In the genomic region with DNA sequence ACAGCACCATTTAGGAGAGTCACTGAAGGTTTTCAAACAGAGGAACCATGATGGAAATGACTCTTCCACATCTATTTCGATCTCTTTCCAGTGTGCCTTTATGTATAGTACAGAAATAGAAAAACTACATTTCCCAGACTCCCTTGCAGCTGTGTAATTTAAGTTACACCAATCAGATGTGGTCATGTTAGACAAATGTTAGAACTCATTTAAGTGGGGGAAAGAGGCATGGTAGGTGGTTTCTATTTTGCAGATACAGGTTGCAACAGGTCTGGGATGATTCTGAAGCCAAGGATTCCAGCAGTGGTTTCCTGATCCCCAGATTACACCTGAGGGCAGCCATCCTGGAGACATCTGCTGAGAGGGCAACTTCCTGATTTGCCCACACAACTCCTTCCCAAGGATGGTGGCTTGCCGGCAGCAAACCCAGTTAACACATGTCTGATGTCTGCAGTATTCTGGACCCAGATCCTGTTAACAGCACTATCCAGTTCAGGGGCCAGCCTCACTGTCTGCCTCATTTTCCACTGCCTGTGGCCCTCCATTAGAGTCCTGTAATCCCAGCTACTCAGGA, we compare ENCODE assay signal across 10 cellular contexts. TPM values are rescaled to one million over a fixed set of nuclear protein-coding genes. Genes with fewer than 3 reads are reported as not detected.
DNase-seq lines count a peak whose midpoint lies in the region; ATAC-seq and TF ChIP-seq lines count a peak whose summit lies in the region.
"Had no signal": no experiment of that assay in that cellular context is flagged by ENCODE, and none has a peak within 500 bp of the region (broad histone marks: within the 10 kb centered on the region; RNA-seq: fewer than 3 reads in every experiment).

No MANE protein-coding gene starts in this region.

- peaks cover 1% of the 10 kb centered on the region for H3K4me1 Mint-ChIP-seq in activated CD8-positive, alpha-beta memory T cell treated with anti-CD3 and anti-CD28 coated beads, Interleukin-2, amount 10 ng/mL, durations not matched to agents 7 days and 5 days

- in situ Hi-C loops in transverse colon (cut with MboI; ENCODE audit: low pct_ligation_motif_present in 1 of 4, low pct_unique_long_range_greater_than_20kb in 1 of 4, low sequenced_read_pairs in 3 of 4), result no loop called here

- no peaks in the 10 kb centered on the region for H3K9me3 Mint-ChIP-seq in activated CD8-positive, alpha-beta memory T cell treated with anti-CD3 and anti-CD28 coated beads, Interleukin-2, amount 10 ng/mL, durations not matched to agents 7 days and 5 days (ENCODE audit: low read depth)
- H3K9me3 Mint-ChIP-seq: activated naive CD4-positive, alpha-beta T cell treated with anti-CD3 and anti-CD28 coated beads, Interleukin-2, amount 10 ng/mL, durations not matched to agents 7 days and 5 days had no signal

- no peaks in the 10 kb centered on the region for H3K36me3 ChIP-seq in SU-DHL-6 (ENCODE audit: low read length)
- H3K36me3 ChIP-seq in hepatocyte (replicated peaks; ENCODE audit: insufficient read depth, low read depth), result no peaks in the 10 kb centered on the region
- no peaks in the 10 kb centered on the region for H3K36me3 ChIP-seq in transverse colon
- H3K36me3 ChIP-seq in WERI-Rb-1, result no peaks in the 10 kb centered on the region
- H3K36me3 ChIP-seq: BLaER1 had no signal

- H3K4me1 ChIP-seq in hepatocyte (ENCODE audit: insufficient read depth), result peaks cover 16% of the 10 kb centered on the region
- H3K4me1 ChIP-seq in transverse colon, result peaks cover 9 to 23% (median 16%) of the 10 kb centered on the region in 4 donors

- H3K4me2 ChIP-seq in SU-DHL-6 (ENCODE audit: low read depth, low read length, poor library complexity, severe bottlenecking), result no peak overlapping the region
- H3K4me2 ChIP-seq in hepatocyte, result no peak overlapping the region
- H3K4me2 ChIP-seq: BLaER1 had no signal

- H3K4me3 ChIP-seq in SU-DHL-6 (ENCODE audit: insufficient read depth, low read length, poor library complexity, severe bottlenecking), result no peak overlapping the region
- H3K4me3 ChIP-seq in hepatocyte, result no peak overlapping the region
- no peak overlapping the region for H3K4me3 ChIP-seq in transverse colon
- H3K4me3 ChIP-seq in WERI-Rb-1 (ENCODE audit: low read depth, low read length), result no peak overlapping the region
- H3K4me3 ChIP-seq: BLaER1 had no signal

- 73% methylated on average over 2 of the region's 2 CpGs for WGBS in hepatocyte (ENCODE audit: low lambda C conversion rate, missing lambda C conversion rate)
- WGBS in transverse colon (ENCODE audit: low coverage in 1 of 2), 2 donors, result 74% methylated on average over 2 of the region's 2 CpGs; no CpG with 5 or more reads in 1 of the 2 donors

- no peaks in the 10 kb centered on the region for H3K27me3 ChIP-seq in SU-DHL-6 (ENCODE audit: low read length)
- H3K27me3 ChIP-seq in hepatocyte, result no peaks in the 10 kb centered on the region
- H3K27me3 ChIP-seq in transverse colon, result no peaks in the 10 kb centered on the region
- H3K27me3 ChIP-seq in WERI-Rb-1 (ENCODE audit: insufficient read depth, low read depth, severe bottlenecking), result peaks cover 3% of the 10 kb centered on the region
- H3K27me3 ChIP-seq: BLaER1 had no signal

- no peaks in the 10 kb centered on the region for H3K36me3 Mint-ChIP-seq in activated CD8-positive, alpha-beta memory T cell treated with anti-CD3 and anti-CD28 coated beads, Interleukin-2, amount 10 ng/mL, durations not matched to agents 7 days and 5 days
- H3K36me3 Mint-ChIP-seq: activated naive CD4-positive, alpha-beta T cell treated with anti-CD3 and anti-CD28 coated beads, Interleukin-2, amount 10 ng/mL, durations not matched to agents 7 days and 5 days had no signal

- H3K9me3 ChIP-seq in SU-DHL-6 (ENCODE audit: insufficient read depth, low read length) (no peaks in the 10 kb centered on the region), hepatocyte (ENCODE audit: low read depth) (no peaks in the 10 kb centered on the region), transverse colon (no peaks in the 10 kb centered on the region), WERI-Rb-1 (ENCODE audit: severe bottlenecking) (peaks cover 5% of the 10 kb centered on the region)
- H3K9me3 ChIP-seq: BLaER1 had no signal

- H3F3A ChIP-seq in SU-DHL-6 (ENCODE audit: insufficient read depth), result no peaks in the 10 kb centered on the region

- no peak for TF ChIP-seq POLR2A in transverse colon (IDR thresholded peaks at IDR 0.05)

- CTCF ChIA-PET in activated CD8-positive, alpha-beta memory T cell treated with anti-CD3 and anti-CD28 coated beads, Interleukin-2, amount 10 ng/mL, durations not matched to agents 7 days and 5 days (lab: Charles Lee), result no interaction called here

- no peak for TF ChIP-seq EP300 in transverse colon (IDR thresholded peaks at IDR 0.05; ENCODE audit: low read depth)

- no peak overlapping the region for H3K9ac ChIP-seq in SU-DHL-6 (ENCODE audit: low read length)
- H3K9ac ChIP-seq: BLaER1 had no signal

- H3K4me3 Mint-ChIP-seq in activated CD8-positive, alpha-beta memory T cell treated with anti-CD3 and anti-CD28 coated beads, Interleukin-2, amount 10 ng/mL, durations not matched to agents 7 days and 5 days, result no peak overlapping the region
- H3K4me3 Mint-ChIP-seq: activated naive CD4-positive, alpha-beta T cell treated with anti-CD3 and anti-CD28 coated beads, Interleukin-2, amount 10 ng/mL, durations not matched to agents 7 days and 5 days had no signal

- TF ChIP-seq CTCF in SU-DHL-6 (IDR thresholded peaks at IDR 0.05; ENCODE audit: insufficient read depth, low read length, poor library complexity, severe bottlenecking) (no peak), hepatocyte (IDR thresholded peaks at IDR 0.05; ENCODE audit: poor library complexity) (no peak), transverse colon (IDR thresholded peaks at IDR 0.05) (no peak), WERI-Rb-1 (IDR thresholded peaks at IDR 0.05; ENCODE audit: low read depth, low read length) (no peak)

- ATAC-seq in activated CD8-positive, alpha-beta memory T cell treated with anti-CD3 and anti-CD28 coated beads, Interleukin-2, amount 10 ng/mL, durations not matched to agents 7 days and 5 days, result peak; percentile 23

- no peak for DNase-seq in activated CD8-positive, alpha-beta memory T cell treated with anti-CD3 and anti-CD28 coated beads, Interleukin-2, amount 10 ng/mL, durations not matched to agents 7 days and 5 days
- DNase-seq in activated CD8-positive, alpha-beta memory T cell treated with anti-CD3 and anti-CD28 coated beads for 24 hours, result no peak
- no peak for DNase-seq in hepatocyte (ENCODE audit: low spot score)
- DNase-seq in transverse colon, result no peak
- no peak for DNase-seq in WERI-Rb-1
- no peak for DNase-seq in NOMO-1 treated with DMSO at 0.1 percent for 48 hours (lab: John Stamatoyannopoulos, UW; ENCODE audit: unreplicated experiment)
- DNase-seq in pons (ENCODE audit: low spot score), result no peak
- DNase-seq: activated naive CD4-positive, alpha-beta T cell treated with anti-CD3 and anti-CD28 coated beads, Interleukin-2, amount 10 ng/mL, durations not matched to agents 7 days and 5 days had no signal

- H3K9me2 ChIP-seq in SU-DHL-6 (replicated peaks; ENCODE audit: insufficient read depth, low read length) (no peaks in the 10 kb centered on the region), hepatocyte (replicated peaks; ENCODE audit: insufficient read depth) (no peaks in the 10 kb centered on the region)

- H3K27ac Mint-ChIP-seq in activated CD8-positive, alpha-beta memory T cell treated with anti-CD3 and anti-CD28 coated beads, Interleukin-2, amount 10 ng/mL, durations not matched to agents 7 days and 5 days, result no peak overlapping the region
- H3K27ac Mint-ChIP-seq: activated naive CD4-positive, alpha-beta T cell treated with anti-CD3 and anti-CD28 coated beads, Interleukin-2, amount 10 ng/mL, durations not matched to agents 7 days and 5 days had no signal

- intact Hi-C loops in transverse colon (cut with DNase I; ENCODE audit: low total_unique reads), result no loop called here

- H4K20me1 ChIP-seq in SU-DHL-6 (ENCODE audit: low read depth, low read length) (no peaks in the 10 kb centered on the region), hepatocyte (ENCODE audit: insufficient read depth, poor library complexity, severe bottlenecking) (no peaks in the 10 kb centered on the region)
- H4K20me1 ChIP-seq: BLaER1 had no signal

- H2AFZ ChIP-seq in SU-DHL-6 (ENCODE audit: low read depth, low read length, severe bottlenecking) (peak overlapping the region; percentile 16), hepatocyte (peak overlapping the region; percentile 9)

- no peaks in the 10 kb centered on the region for H3K79me2 ChIP-seq in SU-DHL-6 (ENCODE audit: insufficient read depth, low read length)
- no peaks in the 10 kb centered on the region for H3K79me2 ChIP-seq in hepatocyte

- H3K27me3 Mint-ChIP-seq in activated CD8-positive, alpha-beta memory T cell treated with anti-CD3 and anti-CD28 coated beads, Interleukin-2, amount 10 ng/mL, durations not matched to agents 7 days and 5 days, result no peaks in the 10 kb centered on the region
- H3K27me3 Mint-ChIP-seq: activated naive CD4-positive, alpha-beta T cell treated with anti-CD3 and anti-CD28 coated beads, Interleukin-2, amount 10 ng/mL, durations not matched to agents 7 days and 5 days had no signal

- no peak overlapping the region for H3K27ac ChIP-seq in SU-DHL-6 (ENCODE audit: low read depth, low read length)
- H3K27ac ChIP-seq in hepatocyte, result peak overlapping the region; percentile 55
- H3K27ac ChIP-seq in transverse colon, result peak overlapping the region; percentile 59 to 84 (median 75)
- H3K27ac ChIP-seq in WERI-Rb-1, result no peak overlapping the region
- H3K27ac ChIP-seq: BLaER1 had no signal

RNA-seq across cellular contexts. Expression of gene PDK3, which starts 38.7 kb away (rescaled TPM):
- total RNA-seq in activated CD8-positive, alpha-beta memory T cell treated with anti-CD3 and anti-CD28 coated beads, Interleukin-2, amount 10 ng/mL, durations not matched to agents 7 days and 5 days, result 10 to 100 TPM; 21.2 to 22.6 TPM
- 22.5 and 30.9 TPM in 2 replicates for total RNA-seq in hepatocyte
- polyA plus RNA-seq in hepatocyte, result 19.8 and 23.4 TPM in 2 replicates
- 10 to 100 TPM in 3 of 4 donors, 1 to 10 TPM in 1; 9.4 to 36.8 (median 27.0) TPM for total RNA-seq in transverse colon

Comparison
In these comparisons a context has a peak if more than half of its experiments do, and no peak if none do; other contexts are left out.
1. H3K27ac ChIP-seq: peak in hepatocyte (single experiment) and transverse colon (4 of 4); none in SU-DHL-6 (single experiment) and WERI-Rb-1 (single experiment).